ENCODE assay signal across 8 cellular contexts in the genomic region with DNA sequence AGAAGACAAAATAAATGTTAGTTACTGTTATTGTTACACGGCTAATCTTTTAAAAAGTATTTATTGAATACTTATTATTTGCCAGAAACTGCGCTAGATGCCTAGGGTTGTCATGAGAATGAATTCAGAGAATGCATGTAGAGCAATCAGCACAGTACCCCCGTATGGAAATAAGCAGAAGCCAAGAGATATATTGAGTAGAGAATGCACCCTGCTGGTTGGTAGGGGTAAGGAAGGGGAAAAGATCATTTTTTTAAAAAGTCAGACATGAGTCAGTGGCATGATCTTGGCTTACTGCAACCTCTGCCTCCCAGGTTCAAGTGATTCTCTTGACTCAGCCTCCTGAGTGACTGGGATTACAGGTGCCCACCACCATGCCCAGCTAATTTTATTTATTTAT.
DNase-seq lines count a peak whose midpoint lies in the region; ATAC-seq and TF ChIP-seq lines count a peak whose summit lies in the region.

No MANE protein-coding gene starts in this region.

- ATAC-seq in GM19395 (IDR thresholded peaks at IDR 0.05; ENCODE audit: unreplicated experiment) = peak; percentile 73
- peak; percentile 75 for ATAC-seq in HG03439 (IDR thresholded peaks at IDR 0.05; ENCODE audit: unreplicated experiment)
- ATAC-seq in RWPE2 (ENCODE audit: low read depth) = peak; percentile 65

- H3K4me3 ChIP-seq in RWPE2 (ENCODE audit: severe bottlenecking) = no peak overlapping the region

- H3K4me1 ChIP-seq in RWPE2 (ENCODE audit: insufficient read depth, poor library complexity, severe bottlenecking) = no peaks in the 10 kb centered on the region

- no peaks in the 10 kb centered on the region for H3K27me3 ChIP-seq in RWPE2 (ENCODE audit: insufficient read depth, poor library complexity, severe bottlenecking)

- no peaks in the 10 kb centered on the region for H3K36me3 ChIP-seq in RWPE2 (ENCODE audit: low read depth)

- H3K27ac ChIP-seq in RWPE2 (ENCODE audit: poor library complexity, severe bottlenecking) = no peak overlapping the region

- TF ChIP-seq CTCF in RWPE2 (IDR thresholded peaks at IDR 0.05; ENCODE audit: poor library complexity, severe bottlenecking) = peak; percentile 16

- H3K9me3 ChIP-seq in RWPE2 (ENCODE audit: severe bottlenecking) = no peaks in the 10 kb centered on the region

- peak; percentile 3 for DNase-seq in DMS79 treated with DMSO at 0.1 percent for 48 hours (lab: John Stamatoyannopoulos, UW)
- DNase-seq in DMS79 (lab: John Stamatoyannopoulos, UW) = no peak
- DNase-seq in RWPE2 (ENCODE audit: low spot score) = no peak
- peak; percentile 28 for DNase-seq in germinal center (ENCODE audit: low spot score)
- DNase-seq in activated gamma-delta T cell treated with Interleukin-2 at 50 U/mL for 16 hours = no peak
- no peak for DNase-seq in NCI-H226

Comparison
In these comparisons a context has a peak if more than half of its experiments do, and no peak if none do; other contexts are left out.
1. DNase-seq: peak in DMS79 treated with DMSO at 0.1 percent for 48 hours (single experiment) and germinal center (single experiment); none in DMS79 (single experiment), RWPE2 (single experiment), activated gamma-delta T cell treated with Interleukin-2 at 50 U/mL for 16 hours (single experiment) and NCI-H226 (single experiment).
2. Peak in every context shown above with its lines, with median percentiles within 50 percentile points of each other: ATAC-seq.